ENCODE assay signal across 1 cellular context in the genomic region with DNA sequence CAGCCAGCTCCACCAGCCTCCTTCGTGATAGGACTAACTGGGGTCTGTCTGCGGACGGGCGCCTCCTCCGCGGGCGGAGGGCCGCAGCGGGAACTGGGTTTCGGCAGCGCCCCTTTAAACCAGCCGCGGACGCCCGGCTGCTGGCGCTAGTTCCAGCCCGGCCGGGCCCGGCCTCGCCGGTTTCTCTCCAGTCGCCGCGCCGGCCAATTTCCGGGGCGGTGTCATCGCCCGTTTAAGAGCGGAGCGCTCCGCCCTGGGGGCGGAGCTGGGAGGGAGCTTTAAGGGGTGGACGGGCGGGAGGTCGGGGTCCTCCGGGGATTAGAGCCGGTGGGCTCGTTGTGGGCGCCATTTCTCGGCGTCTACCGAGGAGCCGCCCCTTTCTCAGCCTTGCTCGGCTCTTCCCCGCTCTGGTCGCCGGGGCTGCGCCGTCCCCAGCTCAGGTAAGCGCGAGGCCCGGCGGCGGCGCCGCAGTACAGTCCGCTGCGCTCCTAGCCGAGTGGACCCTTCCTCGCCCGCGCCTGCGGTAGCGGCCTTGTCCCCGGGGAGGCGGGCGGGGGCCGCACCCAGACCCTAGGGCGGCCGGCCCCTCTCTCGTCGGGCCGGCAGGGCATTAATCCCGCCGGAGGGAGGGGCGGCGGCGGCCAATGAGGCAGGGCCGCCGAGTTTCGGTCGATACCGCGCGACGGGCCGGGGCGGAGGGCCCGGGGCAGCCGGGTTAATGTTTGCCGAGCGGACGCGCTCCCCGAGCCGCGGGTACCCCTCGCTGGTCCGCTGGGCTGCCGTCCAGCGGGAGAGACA.
TF ChIP-seq lines count a peak whose summit lies in the region.

Gene EPB41L5, plus strand, starts transcription at position 307 of the 798 bp plus-strand sequence. CDS start 6,008 bp downstream, outside the sequence.

TF ChIP-seq in HepG2, 621 proteins besides CTCF, POLR2A, EP300 and RAD21 (continued from another document and continues in another):
- TF ChIP-seq RERE (CRISPR knock-in tag; IDR thresholded peaks at IDR 0.05; ENCODE audit: low read depth) (no peak), HOXA9 (CRISPR knock-in tag; IDR thresholded peaks at IDR 0.05; ENCODE audit: borderline replicate concordance) (peak; percentile 74; the same call in 1 of the 2 replicates), ZNF282 (IDR thresholded peaks at IDR 0.05; ENCODE audit: partially characterized antibody) (no peak), ZNF724P (CRISPR knock-in tag; IDR thresholded peaks at IDR 0.05; ENCODE audit: borderline replicate concordance) (peak; percentile 76), DRAP1 (CRISPR knock-in tag; IDR thresholded peaks at IDR 0.05) (peak; percentile 99), ZBTB25 (CRISPR knock-in tag; IDR thresholded peaks at IDR 0.05) (peak; percentile 16; the same call in 1 of the 2 replicates), SMYD3 (CRISPR knock-in tag; IDR thresholded peaks at IDR 0.05) (no peak; the same call in 1 of the 2 replicates), ZNF747 (CRISPR knock-in tag; IDR thresholded peaks at IDR 0.05; ENCODE audit: borderline replicate concordance) (peak; percentile 79; the same call in 1 of the 2 replicates), BORCS8-MEF2B (CRISPR knock-in tag; IDR thresholded peaks at IDR 0.05) (peak; percentile 96), MAZ (IDR thresholded peaks at IDR 0.05; ENCODE audit: borderline replicate concordance, low read depth, low read length) (peak; percentile 94), MAZ (CRISPR knock-in tag; IDR thresholded peaks at IDR 0.05; ENCODE audit: low read depth) (peak; percentile 98), ZNF17 (CRISPR knock-in tag; IDR thresholded peaks at IDR 0.05) (0 out of 2 replicates have a peak, but pooled peaks have one; percentile 5), ZNF761 (CRISPR knock-in tag; conservative IDR thresholded peaks at IDR 0.05) (0 out of 2 replicates have a peak, but pooled peaks have one; percentile 62), ZNF460 (CRISPR knock-in tag; IDR thresholded peaks at IDR 0.05; ENCODE audit: borderline replicate concordance) (no peak), ZNF773 (CRISPR knock-in tag; IDR thresholded peaks at IDR 0.05; ENCODE audit: borderline replicate concordance) (no peak; the same call in 1 of the 2 replicates), GATAD1 (CRISPR knock-in tag; IDR thresholded peaks at IDR 0.05) (0 out of 2 replicates have a peak, but pooled peaks have one; percentile 6), GFI1 (CRISPR knock-in tag; IDR thresholded peaks at IDR 0.05; ENCODE audit: borderline replicate concordance) (peak; percentile 84), ERF (CRISPR knock-in tag; IDR thresholded peaks at IDR 0.05) (peak; percentile 96), MTERF4 (CRISPR knock-in tag; IDR thresholded peaks at IDR 0.05) (peak; percentile 97), KLF13 (CRISPR knock-in tag; IDR thresholded peaks at IDR 0.05) (peak; percentile 92; the same call in 1 of the 2 replicates), TBP (CRISPR knock-in tag; IDR thresholded peaks at IDR 0.05) (no peak), NONO (IDR thresholded peaks at IDR 0.05) (no peak), NONO (CRISPR knock-in tag; conservative IDR thresholded peaks at IDR 0.05) (peak; percentile 92; the same call in 1 of the 2 replicates), REL (CRISPR knock-in tag; conservative IDR thresholded peaks at IDR 0.05) (peak; percentile 80), THRA (CRISPR knock-in tag; IDR thresholded peaks at IDR 0.05; ENCODE audit: borderline replicate concordance) (peak; percentile 26; the same call in 1 of the 2 replicates), ZNF343 (CRISPR knock-in tag; IDR thresholded peaks at IDR 0.05) (peak; percentile 70; the same call in 1 of the 2 replicates), ZNF234 (CRISPR knock-in tag; conservative IDR thresholded peaks at IDR 0.05) (no peak; the same call in 1 of the 2 replicates), RNF219 (CRISPR knock-in tag; IDR thresholded peaks at IDR 0.05) (peak; percentile 89), NCOR1 (IDR thresholded peaks at IDR 0.05; ENCODE audit: borderline replicate concordance, low read length) (peak; percentile 78), UBTF (CRISPR knock-in tag; IDR thresholded peaks at IDR 0.05) (peak; percentile 100), KLF6 (CRISPR knock-in tag; IDR thresholded peaks at IDR 0.05) (peak; percentile 92; the same call in 1 of the 2 replicates), RBAK (CRISPR knock-in tag; IDR thresholded peaks at IDR 0.05) (no peak; the same call in 1 of the 2 replicates), GATAD2A (CRISPR knock-in tag; IDR thresholded peaks at IDR 0.05) (peak; percentile 35; the same call in 1 of the 2 replicates), ZNF496 (CRISPR knock-in tag; IDR thresholded peaks at IDR 0.05; ENCODE audit: insufficient replicate concordance) (no peak)
- TF ChIP-seq, protein P1, sequence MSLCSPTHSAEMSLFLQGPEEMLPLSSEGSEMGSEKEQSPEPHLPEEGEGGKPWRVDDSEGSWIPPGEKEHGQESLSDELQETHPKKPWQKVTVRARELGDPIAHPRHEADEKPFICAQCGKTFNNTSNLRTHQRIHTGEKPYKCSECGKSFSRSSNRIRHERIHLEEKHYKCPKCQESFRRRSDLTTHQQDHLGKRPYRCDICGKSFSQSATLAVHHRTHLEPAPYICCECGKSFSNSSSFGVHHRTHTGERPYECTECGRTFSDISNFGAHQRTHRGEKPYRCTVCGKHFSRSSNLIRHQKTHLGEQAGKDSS (CRISPR knock-in tag; IDR thresholded peaks at IDR 0.05; ENCODE audit: borderline replicate concordance, low read depth): peak; percentile 45; the same call in 1 of the 2 replicates
- TF ChIP-seq, protein P2, sequence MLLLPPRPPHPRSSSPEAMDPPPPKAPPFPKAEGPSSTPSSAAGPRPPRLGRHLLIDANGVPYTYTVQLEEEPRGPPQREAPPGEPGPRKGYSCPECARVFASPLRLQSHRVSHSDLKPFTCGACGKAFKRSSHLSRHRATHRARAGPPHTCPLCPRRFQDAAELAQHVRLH (CRISPR knock-in tag; IDR thresholded peaks at IDR 0.05; ENCODE audit: borderline replicate concordance, low read depth): peak; percentile 20; the same call in 1 of the 2 replicates
- TF ChIP-seq, protein P3, sequence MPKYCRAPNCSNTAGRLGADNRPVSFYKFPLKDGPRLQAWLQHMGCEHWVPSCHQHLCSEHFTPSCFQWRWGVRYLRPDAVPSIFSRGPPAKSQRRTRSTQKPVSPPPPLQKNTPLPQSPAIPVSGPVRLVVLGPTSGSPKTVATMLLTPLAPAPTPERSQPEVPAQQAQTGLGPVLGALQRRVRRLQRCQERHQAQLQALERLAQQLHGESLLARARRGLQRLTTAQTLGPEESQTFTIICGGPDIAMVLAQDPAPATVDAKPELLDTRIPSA (CRISPR knock-in tag; IDR thresholded peaks at IDR 0.05; ENCODE audit: borderline replicate concordance): no peak
- TF ChIP-seq, protein P4, sequence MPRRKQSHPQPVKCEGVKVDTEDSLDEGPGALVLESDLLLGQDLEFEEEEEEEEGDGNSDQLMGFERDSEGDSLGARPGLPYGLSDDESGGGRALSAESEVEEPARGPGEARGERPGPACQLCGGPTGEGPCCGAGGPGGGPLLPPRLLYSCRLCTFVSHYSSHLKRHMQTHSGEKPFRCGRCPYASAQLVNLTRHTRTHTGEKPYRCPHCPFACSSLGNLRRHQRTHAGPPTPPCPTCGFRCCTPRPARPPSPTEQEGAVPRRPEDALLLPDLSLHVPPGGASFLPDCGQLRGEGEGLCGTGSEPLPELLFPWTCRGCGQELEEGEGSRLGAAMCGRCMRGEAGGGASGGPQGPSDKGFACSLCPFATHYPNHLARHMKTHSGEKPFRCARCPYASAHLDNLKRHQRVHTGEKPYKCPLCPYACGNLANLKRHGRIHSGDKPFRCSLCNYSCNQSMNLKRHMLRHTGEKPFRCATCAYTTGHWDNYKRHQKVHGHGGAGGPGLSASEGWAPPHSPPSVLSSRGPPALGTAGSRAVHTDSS (CRISPR knock-in tag; conservative IDR thresholded peaks at IDR 0.05): no peak; the same call in 1 of the 2 replicates
